13 cellular contexts compared by ENCODE assay signal in genomic region chr3:59609967-59610366, GRCh38.
DNase-seq lines count a peak whose midpoint lies in the region; ATAC-seq and TF ChIP-seq lines count a peak whose summit lies in the region.
"Had no signal": no experiment of that assay in that cellular context is flagged by ENCODE, and none has a peak within 500 bp of the region (broad histone marks: within the 10 kb centered on the region; RNA-seq: fewer than 3 reads in every experiment).

No MANE protein-coding gene starts in this region.

- 46 to 58% methylated on average over 5 of the region's 5 CpGs for WGBS in heart right ventricle, 2 donors
- 70 to 82% methylated on average over 5 of the region's 5 CpGs for WGBS in sigmoid colon, 2 donors

- TF ChIP-seq CTCF in Peyer's patch (IDR thresholded peaks at IDR 0.05), result no peak
- TF ChIP-seq CTCF in heart right ventricle (IDR thresholded peaks at IDR 0.05), result no peak
- no peak for TF ChIP-seq CTCF in sigmoid colon (IDR thresholded peaks at IDR 0.05)

- TF ChIP-seq EP300 in sigmoid colon (IDR thresholded peaks at IDR 0.05), result no peak

- H3K4me1 ChIP-seq in Peyer's patch (no peaks in the 10 kb centered on the region), heart right ventricle (peaks cover 0 to 23% (median 11%) of the 10 kb centered on the region in 9 donors), sigmoid colon (no peaks in the 10 kb centered on the region), SJCRH30 (no peaks in the 10 kb centered on the region)

- DNase-seq in NCI-H1092 treated with DMSO at 0.1 percent for 48 hours (lab: John Stamatoyannopoulos, UW) (peak; percentile 65), Peyer's patch (peak in 2 of 3 donors; percentile 17 to 52), heart right ventricle (peak; percentile 13 to 52), sigmoid colon (peak; percentile 67), SJCRH30 (no peak)
- DNase-seq: activated CD4-positive, CD25-positive, alpha-beta regulatory T cell; Calu3; NCI-H2029; stimulated activated naive CD4-positive, alpha-beta T cell treated with Interleukin-2 at 50 U/mL for 16 hours had no signal

- H3K27me3 ChIP-seq in Peyer's patch (no peaks in the 10 kb centered on the region), heart right ventricle (no peaks in the 10 kb centered on the region), sigmoid colon (no peaks in the 10 kb centered on the region), SJCRH30 (no peaks in the 10 kb centered on the region)
- H3K27me3 ChIP-seq: cardiac muscle cell had no signal

- H3K36me3 ChIP-seq in Peyer's patch (no peaks in the 10 kb centered on the region), heart right ventricle (no peaks in the 10 kb centered on the region), sigmoid colon (no peaks in the 10 kb centered on the region), SJCRH30 (no peaks in the 10 kb centered on the region)
- H3K36me3 ChIP-seq: cardiac muscle cell had no signal

- H3K4me3 ChIP-seq in Peyer's patch (no peak overlapping the region), heart right ventricle (no peak overlapping the region), sigmoid colon (no peak overlapping the region), SJCRH30 (no peak overlapping the region)
- H3K4me3 ChIP-seq: cardiac muscle cell, GM12878 had no signal

- no peak overlapping the region for H3K27ac ChIP-seq in Peyer's patch
- H3K27ac ChIP-seq in heart right ventricle, result peak overlapping the region in 2 of 10 donors; percentile 25 to 32
- H3K27ac ChIP-seq in sigmoid colon, result no peak overlapping the region
- H3K27ac ChIP-seq in SJCRH30, result no peak overlapping the region
- H3K27ac ChIP-seq: cardiac muscle cell had no signal

- peak in 4 of 8 donors; percentile 18 to 76 (median 40) for ATAC-seq in heart right ventricle
- ATAC-seq in GM21529 (IDR thresholded peaks at IDR 0.05; ENCODE audit: unreplicated experiment), result no peak
- ATAC-seq in GM19467 (IDR thresholded peaks at IDR 0.05; ENCODE audit: unreplicated experiment), result no peak
- ATAC-seq: GM12878 had no signal

- H3K9me3 ChIP-seq in Peyer's patch, result no peaks in the 10 kb centered on the region
- H3K9me3 ChIP-seq in heart right ventricle, result no peaks in the 10 kb centered on the region
- no peaks in the 10 kb centered on the region for H3K9me3 ChIP-seq in sigmoid colon
- H3K9me3 ChIP-seq in SJCRH30 (replicated peaks), result no peaks in the 10 kb centered on the region

- no peak for TF ChIP-seq POLR2A in Peyer's patch (IDR thresholded peaks at IDR 0.05)
- no peak for TF ChIP-seq POLR2A in sigmoid colon (IDR thresholded peaks at IDR 0.05)

- intact Hi-C loops in heart right ventricle (cut with DNase I) (loop anchor here in 3 of 10 donors (5.0 to 10.0 kb wide), 3 partner anchors 92 to 245 kb away; no protein-coding TSS in a partner anchor), sigmoid colon (cut with DNase I) (no loop called here)

Comparison
In these comparisons a context has a peak if more than half of its experiments do, and no peak if none do; other contexts are left out.
1. DNase-seq: peak in NCI-H1092 treated with DMSO at 0.1 percent for 48 hours (single experiment), Peyer's patch (2 of 3), heart right ventricle (2 of 2) and sigmoid colon (single experiment); none in SJCRH30 (0 of 2).